Comparison of ENCODE assay signal across 8 cellular contexts in the genomic region with DNA sequence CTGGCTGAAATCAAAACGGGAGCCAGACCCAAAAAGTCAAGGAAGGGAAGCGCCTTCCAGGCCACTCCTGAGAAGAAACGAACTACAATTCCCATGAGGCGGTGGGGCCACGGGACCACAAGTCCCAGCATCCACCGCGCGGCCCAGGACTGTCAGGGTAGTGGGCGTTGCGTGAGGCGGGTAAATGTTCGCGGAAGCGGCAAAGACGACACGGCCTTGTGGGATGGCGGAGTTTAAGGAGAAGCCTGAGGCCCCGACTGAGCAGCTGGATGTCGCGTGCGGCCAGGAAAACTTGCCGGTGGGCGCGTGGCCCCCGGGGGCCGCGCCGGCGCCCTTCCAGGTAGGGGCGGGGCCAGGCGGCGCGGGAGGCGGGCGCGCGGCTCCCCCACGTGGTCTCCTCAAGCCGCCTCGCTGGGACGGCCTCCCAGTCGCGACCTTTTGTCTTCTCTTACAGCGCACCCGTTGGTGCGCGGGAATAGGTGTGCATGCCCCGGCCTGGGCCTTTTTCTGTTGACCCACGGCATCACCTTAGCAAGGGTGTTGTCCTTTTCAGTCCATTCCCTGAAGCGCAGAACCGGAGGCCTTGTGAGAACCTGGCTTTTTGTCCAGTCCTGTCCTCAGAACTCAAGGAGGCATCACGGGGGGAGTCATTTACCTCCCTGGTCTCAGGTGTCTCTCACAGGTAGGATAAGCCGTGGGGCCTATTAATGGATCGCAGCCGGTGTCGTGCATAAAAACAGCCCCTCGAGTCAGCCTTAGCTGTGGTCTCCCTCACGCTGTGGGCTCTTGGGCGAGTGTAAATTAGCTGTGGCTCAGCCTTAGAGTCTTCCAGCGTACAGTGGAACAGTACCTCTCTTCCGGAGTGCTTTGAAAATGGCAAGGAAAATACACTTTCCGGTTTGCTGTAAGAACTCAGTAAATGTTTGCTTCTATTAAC. TPM values are rescaled to one million over a fixed set of nuclear protein-coding genes. Genes with fewer than 3 reads are reported as not detected.
DNase-seq lines count a peak whose midpoint lies in the region; ATAC-seq lines count a peak whose summit lies in the region.

A gene (plus strand): TSS at position 183 of the 937 bp plus-strand sequence. CDS start 2 bp downstream, at position 185.

- H3K4me3 ChIP-seq in CD4-positive, CD25-positive, alpha-beta regulatory T cell (ENCODE audit: low read depth, low read length) = peak within 1 kb of the TSS; percentile 94

- no peaks in the 10 kb centered on the region for H3K36me3 ChIP-seq in CD4-positive, CD25-positive, alpha-beta regulatory T cell (ENCODE audit: control insufficient read depth, insufficient read depth, low read length)

- H3K9me3 ChIP-seq in CD4-positive, CD25-positive, alpha-beta regulatory T cell (ENCODE audit: control insufficient read depth in 2 of 2, low read length in 2 of 2) = no peaks in the 10 kb centered on the region

- H3K27ac ChIP-seq in CD4-positive, CD25-positive, alpha-beta regulatory T cell (ENCODE audit: insufficient read depth, low read length, poor library complexity, severe bottlenecking) = peak within 1 kb of the TSS; percentile 88

- no peaks in the 10 kb centered on the region for H3K27me3 ChIP-seq in CD4-positive, CD25-positive, alpha-beta regulatory T cell (ENCODE audit: control insufficient read depth, insufficient read depth, low read length)

- H3K4me1 ChIP-seq in CD4-positive, CD25-positive, alpha-beta regulatory T cell (ENCODE audit: control insufficient read depth, insufficient read depth, low read length, poor library complexity, severe bottlenecking) = peaks cover 11% of the 10 kb centered on the region

- ATAC-seq in CD4-positive, CD25-positive, alpha-beta regulatory T cell (ENCODE audit: low read depth in 2 of 2) = peak; percentile 90 to 94
- ATAC-seq in GM19397 (IDR thresholded peaks at IDR 0.05; ENCODE audit: unreplicated experiment) (peak; percentile 98), HG03565 (IDR thresholded peaks at IDR 0.05; ENCODE audit: unreplicated experiment) (peak; percentile 92)

- peak; percentile 72 to 88 (median 82) for DNase-seq in CD4-positive, CD25-positive, alpha-beta regulatory T cell
- DNase-seq in NCI-H82 (lab: John Stamatoyannopoulos, UW) (peak; percentile 91), lung microvascular endothelial cell (ENCODE audit: low read depth in 2 of 2) (peak; percentile 83 to 86)
- peak; percentile 32 to 67 for DNase-seq in activated CD8-positive, alpha-beta memory T cell treated with anti-CD3 and anti-CD28 coated beads for 1 hour (ENCODE audit: extremely low read depth in 1 of 2, low read depth in 1 of 2)
- DNase-seq in effector CD4-positive, alpha-beta T cell = peak; percentile 75
- peak; percentile 75 to 84 (median 77) for DNase-seq in stimulated activated CD4-positive, alpha-beta T cell treated with anti-CD3 and anti-CD28 coated beads, TNF-alpha, amount 100 ng/mL, for 48 hours (ENCODE audit: low read depth in 3 of 3)

- peaks cover 0 to 2% (median 0%) of the 10 kb centered on the region in 7 donors for H3K9me3 Mint-ChIP-seq in CD4-positive, CD25-positive, alpha-beta regulatory T cell

- peak within 1 kb of the TSS; percentile 95 to 99 (median 97) for H3K27ac Mint-ChIP-seq in CD4-positive, CD25-positive, alpha-beta regulatory T cell

- H3K27me3 Mint-ChIP-seq in CD4-positive, CD25-positive, alpha-beta regulatory T cell = no peaks in the 10 kb centered on the region

- peaks cover 11% of the 10 kb centered on the region for H3K36me3 Mint-ChIP-seq in CD4-positive, CD25-positive, alpha-beta regulatory T cell

- H3K4me3 Mint-ChIP-seq in CD4-positive, CD25-positive, alpha-beta regulatory T cell = peak within 1 kb of the TSS; percentile 96 to 97 (median 96)

- H3K4me1 Mint-ChIP-seq in CD4-positive, CD25-positive, alpha-beta regulatory T cell = peaks cover 16 to 40% (median 20%) of the 10 kb centered on the region in 4 donors

RNA-seq across cellular contexts. Expression of the gene that starts here (rescaled TPM):
- 12.9 TPM for total RNA-seq in CD4-positive, CD25-positive, alpha-beta regulatory T cell
- 10 to 100 TPM in 3 of 4 donors, 1 to 10 TPM in 1; 8.6 to 13.0 (median 12.4) TPM for polyA plus RNA-seq in CD4-positive, CD25-positive, alpha-beta regulatory T cell
- total RNA-seq in lung microvascular endothelial cell = 8.7 and 9.2 TPM in 2 replicates

Comparison
In these comparisons a context has a peak if more than half of its experiments do, and no peak if none do; other contexts are left out.
1. Peak in every context shown above with its lines: DNase-seq, ATAC-seq, H3K4me3 ChIP-seq and H3K27ac ChIP-seq.